ENCODE assay signal across 8 cellular contexts in the genomic region with DNA sequence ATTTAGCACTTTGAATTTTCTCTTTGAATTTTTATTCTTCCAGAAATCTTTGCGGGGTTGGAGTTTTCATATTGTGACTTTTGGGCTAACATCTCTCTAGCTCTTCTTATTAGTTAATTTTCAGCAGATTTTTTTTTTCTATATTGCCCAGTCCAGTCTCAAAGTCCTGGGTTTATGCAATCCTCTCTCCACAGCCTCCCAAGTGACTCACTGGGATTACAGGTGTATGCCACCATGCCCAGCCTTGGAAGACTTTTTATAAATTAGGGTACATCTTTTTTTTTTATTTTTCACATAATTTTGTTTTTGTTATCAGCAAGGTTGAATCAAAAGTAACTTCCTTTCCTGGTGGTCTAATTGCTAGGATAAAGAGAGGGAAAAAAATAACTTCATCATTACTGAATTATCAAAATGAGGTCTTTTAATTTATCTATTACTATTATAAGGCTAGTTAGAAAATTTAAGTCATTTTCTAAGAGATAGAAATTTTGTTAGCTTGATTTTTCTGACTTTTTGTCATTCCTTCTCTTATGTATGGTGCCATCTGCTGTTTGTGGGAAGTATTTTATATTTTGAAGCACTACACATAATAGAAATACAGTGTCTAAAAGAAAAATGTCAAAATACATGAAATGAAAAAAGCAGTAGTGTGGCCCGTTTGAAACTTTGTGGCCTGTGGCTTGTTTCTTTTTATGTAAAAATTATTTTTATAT.
A peak's percentile ranks its signal among the peaks of the same experiment; 100 is the strongest.
DNase-seq lines count a peak whose midpoint lies in the region; ATAC-seq and TF ChIP-seq lines count a peak whose summit lies in the region.

No MANE protein-coding gene starts in this region.

- no peak overlapping the region for H2BK20ac ChIP-seq in IMR-90 (ENCODE audit: low read depth, low read length)

- no peak for ATAC-seq in IMR-90 (ENCODE audit: low read depth)

- H3K9me3 Mint-ChIP-seq in Calu3 (ENCODE audit: low read depth, unreplicated experiment): no peaks in the 10 kb centered on the region

- no peaks in the 10 kb centered on the region for H3K27me3 Mint-ChIP-seq in Calu3 (ENCODE audit: unreplicated experiment)

- DNase-seq in Calu3 (no peak), IMR-90 (peak; percentile 55), amniotic stem cell (lab: John Stamatoyannopoulos, UW) (peak; percentile 33), medulla oblongata (ENCODE audit: extremely low spot score) (peak; percentile 66), neuronal stem cell (ENCODE audit: low spot score) (no peak), COLO668 (lab: John Stamatoyannopoulos, UW; ENCODE audit: unreplicated experiment) (no peak), substantia nigra (lab: John Stamatoyannopoulos, UW) (no peak), kidney glomerular epithelial cell (lab: John Stamatoyannopoulos, UW) (no peak)

- POLR2A ChIA-PET in IMR-90 (lab: Charles Lee; ENCODE audit: unreplicated experiment): interaction anchor here (1.4 kb wide), 1 partner anchor 464 kb away, joined by 4 read pairs; no protein-coding TSS in a partner anchor

- no peaks in the 10 kb centered on the region for H3K9me1 ChIP-seq in IMR-90 (ENCODE audit: insufficient read depth, low read length)

- in situ Hi-C loops in IMR-90 (cut with MboI; ENCODE audit: low sequenced_read_pairs): loop anchor here (25.0 kb wide), 1 partner anchor 1989 kb away; no protein-coding TSS in a partner anchor

- BruUV-seq in Calu3 (replicated peaks; lab: Mats Ljungman, UMichigan) (no TSS peak), IMR-90 (replicated peaks; lab: Mats Ljungman, UMichigan) (no TSS peak)

- no peaks in the 10 kb centered on the region for H3K27me3 ChIP-seq in IMR-90 (ENCODE audit: control insufficient read depth, insufficient read depth, low read length)
- no peaks in the 10 kb centered on the region for H3K27me3 ChIP-seq in neuronal stem cell (ENCODE audit: control insufficient read depth in 3 of 3, insufficient read depth in 3 of 3, low read depth in 1 of 3, low read length in 3 of 3)

- intact Hi-C loops in Calu3 (cut with micrococcal nuclease; ENCODE audit: unreplicated experiment): loop anchor here (1.0 to 10.0 kb wide), 4 partner anchors 464 to 1304 kb away; no protein-coding TSS in a partner anchor
- intact Hi-C loops in IMR-90 (cut with micrococcal nuclease): loop anchor here (1.0 to 5.0 kb wide), 2 partner anchors 314 to 464 kb away; no protein-coding TSS in a partner anchor

- no peak for TF ChIP-seq POLR2A in IMR-90 (IDR thresholded peaks at IDR 0.05; ENCODE audit: low read depth, low read length)

- H3K36me3 Mint-ChIP-seq in Calu3 (ENCODE audit: insufficient read depth, unreplicated experiment): no peaks in the 10 kb centered on the region

- no peaks in the 10 kb centered on the region for H4K20me1 ChIP-seq in IMR-90 (ENCODE audit: insufficient read depth, low read length)

- no peak overlapping the region for H2BK120ac ChIP-seq in IMR-90 (ENCODE audit: low read depth, low read length)
- no peak overlapping the region for H2BK120ac ChIP-seq in neuronal stem cell (ENCODE audit: low read depth, low read length)

- H3K4me3 Mint-ChIP-seq in Calu3 (ENCODE audit: low read depth, unreplicated experiment): no peak overlapping the region

- no peak overlapping the region for H4K91ac ChIP-seq in IMR-90 (ENCODE audit: insufficient read depth, low read depth, low read length)
- no peak overlapping the region for H4K91ac ChIP-seq in neuronal stem cell (ENCODE audit: low read depth, low read length, poor library complexity)

- dilution Hi-C loops in IMR-90 (cut with HindIII; ENCODE audit: low sequenced_read_pairs, unreplicated experiment): no loop called here

- CTCF ChIA-PET in Calu3 (lab: Charles Lee): interaction anchor here (1.0 to 1.4 kb wide), 2 partner anchors 9 to 464 kb away, joined by 3 to 20 read pairs; no protein-coding TSS in a partner anchor
- CTCF ChIA-PET in IMR-90 (lab: Yijun Ruan, JAX): interaction anchor here (0.6 to 3.0 kb wide), 7 partner anchors 14 to 467 kb away, joined by 3 to 44 read pairs (median 4); no protein-coding TSS in a partner anchor

- H2BK12ac ChIP-seq in neuronal stem cell (ENCODE audit: low read length): no peak overlapping the region

- H3K36me3 ChIP-seq in IMR-90 (ENCODE audit: control insufficient read depth, insufficient read depth, low read length): no peaks in the 10 kb centered on the region
- H3K36me3 ChIP-seq in neuronal stem cell (replicated peaks in 1 of 2; ENCODE audit: control insufficient read depth in 2 of 2, insufficient read depth in 2 of 2, low read length in 2 of 2): no peaks in the 10 kb centered on the region

- H2BK15ac ChIP-seq in IMR-90 (ENCODE audit: low read depth, low read length): no peak overlapping the region
- H2BK15ac ChIP-seq in neuronal stem cell (ENCODE audit: low read length): no peak overlapping the region

- H2BK5ac ChIP-seq in IMR-90 (ENCODE audit: low read depth, low read length, poor library complexity, severe bottlenecking) (no peak overlapping the region), neuronal stem cell (ENCODE audit: low read length) (no peak overlapping the region)

- H3K4me2 ChIP-seq in IMR-90 (ENCODE audit: low read depth, low read length): no peak overlapping the region
- H3K4me2 ChIP-seq in neuronal stem cell (ENCODE audit: insufficient read depth, low read length, poor library complexity, severe bottlenecking): no peak overlapping the region

- H3K27ac ChIP-seq in IMR-90 (ENCODE audit: insufficient read depth, low read length): no peak overlapping the region
- no peak overlapping the region for H3K27ac ChIP-seq in neuronal stem cell (replicated peaks; ENCODE audit: low read length)
- no peak overlapping the region for H3K27ac ChIP-seq in substantia nigra (ENCODE audit: low read depth, low read length, poor library complexity, severe bottlenecking)

- H2AK5ac ChIP-seq in IMR-90 (ENCODE audit: low read depth, low read length): no peak overlapping the region
- H2AK5ac ChIP-seq in neuronal stem cell (ENCODE audit: low read depth, low read length): no peak overlapping the region

- H3K4me3 ChIP-seq in IMR-90 (ENCODE audit: insufficient read depth, low read depth, low read length): no peak overlapping the region
- no peak overlapping the region for H3K4me3 ChIP-seq in neuronal stem cell (ENCODE audit: low read length in 2 of 2)

- H3K4ac ChIP-seq in IMR-90 (ENCODE audit: low read depth, low read length) (no peak overlapping the region), neuronal stem cell (ENCODE audit: low read length) (no peak overlapping the region)

- no peak overlapping the region for H2AK9ac ChIP-seq in IMR-90 (replicated peaks; ENCODE audit: low read depth, low read length, poor library complexity)

- H3K18ac ChIP-seq in IMR-90 (ENCODE audit: low read depth, low read length) (no peak overlapping the region), neuronal stem cell (ENCODE audit: low read length) (no peak overlapping the region)

- H3K23ac ChIP-seq in IMR-90 (ENCODE audit: low read depth, low read length): no peak overlapping the region
- H3K23ac ChIP-seq in neuronal stem cell (ENCODE audit: low read depth, low read length, poor library complexity): no peak overlapping the region

- no CpG with 5 or more reads among the region's 2 CpGs for WGBS in IMR-90 (ENCODE audit: extremely low coverage in 2 of 2, insufficient read length in 1 of 2), 2 experiments
- no CpG with 5 or more reads among the region's 2 CpGs for WGBS in neuronal stem cell (ENCODE audit: extremely low coverage in 2 of 2, insufficient read length in 2 of 2, insufficient replicate concordance in 1 of 2), 2 donors

- no peak overlapping the region for H4K5ac ChIP-seq in IMR-90 (ENCODE audit: low read depth, low read length)

- no peaks in the 10 kb centered on the region for H3K4me1 Mint-ChIP-seq in Calu3 (ENCODE audit: low read depth, unreplicated experiment)

- no peak overlapping the region for H4K8ac ChIP-seq in IMR-90 (ENCODE audit: low read depth in 2 of 2, low read length in 2 of 2)
- no peak overlapping the region for H4K8ac ChIP-seq in neuronal stem cell (ENCODE audit: low read depth, low read length)

- H3K9me3 ChIP-seq in IMR-90 (ENCODE audit: control insufficient read depth, insufficient read depth, low read length) (no peaks in the 10 kb centered on the region), neuronal stem cell (replicated peaks in 1 of 2; ENCODE audit: control insufficient read depth in 2 of 2, insufficient read depth in 1 of 2, low read depth in 1 of 2, low read length in 2 of 2) (no peaks in the 10 kb centered on the region)

- TF ChIP-seq CTCF in Calu3 (IDR thresholded peaks at IDR 0.05; ENCODE audit: unreplicated experiment): peak; percentile 56
- peak; percentile 64 for TF ChIP-seq CTCF in IMR-90 (conservative IDR thresholded peaks at IDR 0.05; ENCODE audit: low read depth, low read length)

- H3K9ac ChIP-seq in IMR-90 (ENCODE audit: low read depth, low read length): no peak overlapping the region
- no peak overlapping the region for H3K9ac ChIP-seq in neuronal stem cell (ENCODE audit: low read depth, low read length, poor library complexity)

- no peak overlapping the region for H3K27ac Mint-ChIP-seq in Calu3 (ENCODE audit: unreplicated experiment)

- H3K4me1 ChIP-seq in IMR-90 (ENCODE audit: control insufficient read depth, insufficient read depth, low read length) (no peaks in the 10 kb centered on the region), neuronal stem cell (ENCODE audit: control insufficient read depth in 2 of 2, insufficient read depth in 1 of 2, low read depth in 1 of 2, low read length in 2 of 2) (no peaks in the 10 kb centered on the region)

- no peak overlapping the region for H3K56ac ChIP-seq in IMR-90 (ENCODE audit: extremely low read depth, insufficient read depth, low read length)

- H3K79me1 ChIP-seq in IMR-90 (ENCODE audit: low read depth in 1 of 2, low read length in 2 of 2): no peaks in the 10 kb centered on the region
- no peaks in the 10 kb centered on the region for H3K79me1 ChIP-seq in neuronal stem cell (ENCODE audit: low read depth, low read length)

- H2AFZ ChIP-seq in IMR-90 (replicated peaks; ENCODE audit: low read length, poor library complexity) (no peak overlapping the region), neuronal stem cell (ENCODE audit: low read length) (no peak overlapping the region)

- TF ChIP-seq RAD21 in IMR-90 (IDR thresholded peaks at IDR 0.05; ENCODE audit: low read length): peak; percentile 58

- H3K14ac ChIP-seq in IMR-90 (replicated peaks; ENCODE audit: low read depth, low read length) (no peak overlapping the region), neuronal stem cell (ENCODE audit: low read length) (no peak overlapping the region)

TF ChIP-seq in IMR-90, 13 proteins besides CTCF, POLR2A, EP300 and RAD21 (continues in another document):
- TF ChIP-seq SMC3 (IDR thresholded peaks at IDR 0.05; ENCODE audit: low read depth, low read length) (peak; percentile 78), BHLHE40 (IDR thresholded peaks at IDR 0.05; ENCODE audit: low read depth, low read length) (no peak)
- TF ChIP-seq, protein P1, sequence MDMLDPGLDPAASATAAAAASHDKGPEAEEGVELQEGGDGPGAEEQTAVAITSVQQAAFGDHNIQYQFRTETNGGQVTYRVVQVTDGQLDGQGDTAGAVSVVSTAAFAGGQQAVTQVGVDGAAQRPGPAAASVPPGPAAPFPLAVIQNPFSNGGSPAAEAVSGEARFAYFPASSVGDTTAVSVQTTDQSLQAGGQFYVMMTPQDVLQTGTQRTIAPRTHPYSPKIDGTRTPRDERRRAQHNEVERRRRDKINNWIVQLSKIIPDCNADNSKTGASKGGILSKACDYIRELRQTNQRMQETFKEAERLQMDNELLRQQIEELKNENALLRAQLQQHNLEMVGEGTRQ (IDR thresholded peaks at IDR 0.05; ENCODE audit: low read depth, low read length): no peak

Comparison
In these comparisons a context has a peak if more than half of its experiments do, and no peak if none do; other contexts are left out.
1. DNase-seq: peak in IMR-90 (single experiment), amniotic stem cell (single experiment) and medulla oblongata (single experiment); none in Calu3 (single experiment), neuronal stem cell (single experiment), COLO668 (single experiment), substantia nigra (0 of 49) and kidney glomerular epithelial cell (single experiment).